In genomic region chr18:57959278-57959677, GRCh38 we compare ENCODE assay signal across 8 cellular contexts.
DNase-seq lines count a peak whose midpoint lies in the region; ATAC-seq, FAIRE-seq and TF ChIP-seq lines count a peak whose summit lies in the region.

No MANE protein-coding gene starts in this region.

- H2AFZ ChIP-seq in K562 (ENCODE audit: low read depth, low read length) (no peak overlapping the region), HepG2 (ENCODE audit: low read length) (no peak overlapping the region)

- TF ChIP-seq CTCF in C4-2B (conservative IDR thresholded peaks at IDR 0.05) (peak; percentile 57), K562 (IDR thresholded peaks at IDR 0.05 in 2 of 3, conservative IDR thresholded peaks at IDR 0.05 in 1 of 3; ENCODE audit: insufficient read depth in 2 of 3, low read depth in 1 of 3, low read length in 3 of 3) (peak; percentile 41 to 56 (median 47); a peak in 5 of 6 replicates), HepG2 (CRISPR knock-in tag; IDR thresholded peaks at IDR 0.05) (peak; percentile 83)

- H3K4me2 ChIP-seq in K562 (ENCODE audit: insufficient read depth, low read length) (no peak overlapping the region), HepG2 (ENCODE audit: low read depth, low read length) (peak overlapping the region; percentile 54)

- no peak overlapping the region for H3K9ac ChIP-seq in K562 (ENCODE audit: insufficient read depth in 1 of 2, low read depth in 2 of 2, low read length in 2 of 2)
- H3K9ac ChIP-seq in HepG2 (ENCODE audit: insufficient read depth, low read depth, low read length) = no peak overlapping the region

- no peaks in the 10 kb centered on the region for H3K36me3 ChIP-seq in K562 (ENCODE audit: control insufficient read depth, insufficient read depth, low read length)
- H3K36me3 ChIP-seq in HepG2 (replicated peaks in 1 of 2; ENCODE audit: control insufficient read depth in 1 of 2, insufficient read depth in 2 of 2, low read length in 2 of 2) = no peaks in the 10 kb centered on the region

- in situ Hi-C loops in K562 (cut with MboI) = no loop called here
- in situ Hi-C loops in HepG2 (cut with HindIII; ENCODE audit: extremely low pct_ligation_motif_present, low pct_unique_long_range_greater_than_20kb) = loop anchor here (10.0 kb wide), 3 partner anchors 166 to 536 kb away; no protein-coding TSS in a partner anchor

- no TSS peak for BruUV-seq in K562 (replicated peaks; lab: Mats Ljungman, UMichigan)
- BruUV-seq in HepG2 (replicated peaks; lab: Mats Ljungman, UMichigan) = no TSS peak

- no peak overlapping the region for H3K4me3 ChIP-seq in K562
- H3K4me3 ChIP-seq in HepG2 (replicated peaks in 1 of 3; ENCODE audit: insufficient read depth in 1 of 3, low read depth in 2 of 3, low read length in 3 of 3) = no peak overlapping the region; a peak in 1 of 6 replicates

- POLR2A ChIA-PET in K562 (lab: Yijun Ruan, JAX) = interaction anchor here (0.8 to 1.1 kb wide), 2 partner anchors 9 to 11 kb away, joined by 3 read pairs; no protein-coding TSS in a partner anchor
- POLR2A ChIA-PET in HepG2 (lab: Yijun Ruan, JAX) = interaction anchor here (0.8 to 1.2 kb wide), 5 partner anchors 46 to 538 kb away, joined by 3 to 7 read pairs (median 3); no protein-coding TSS in a partner anchor

- no peaks in the 10 kb centered on the region for H3K9me3 ChIP-seq in K562 (replicated peaks; ENCODE audit: control insufficient read depth, insufficient read depth, low read depth, low read length)
- no peaks in the 10 kb centered on the region for H3K9me3 ChIP-seq in HepG2 (ENCODE audit: low read length)

- peak; percentile 43 to 65 for TF ChIP-seq RAD21 in K562 (CRISPR knock-in tag; conservative IDR thresholded peaks at IDR 0.05 in 1 of 2, IDR thresholded peaks at IDR 0.05 in 1 of 2)
- TF ChIP-seq RAD21 in HepG2 (CRISPR knock-in tag; IDR thresholded peaks at IDR 0.05) = peak; percentile 62; the same call in 1 of the 2 replicates

- 0% methylated on average over 3 of the region's 3 CpGs for WGBS in K562 (ENCODE audit: insufficient coverage, low coverage, missing lambda C conversion rate)
- WGBS in HepG2 (ENCODE audit: low lambda C conversion rate) = 8% methylated on average over 3 of the region's 3 CpGs

- FAIRE-seq in K562 (lab: Jason Lieb, UNC) (peak; percentile 78), HepG2 (lab: Jason Lieb, UNC) (peak; percentile 90)

- intact Hi-C loops in K562 (cut with micrococcal nuclease) (loop anchor here (5.0 to 10.0 kb wide), 3 partner anchors 74 to 178 kb away; partner anchors contain the start of gene NEDD4L), HepG2 (cut with micrococcal nuclease; ENCODE audit: unreplicated experiment) (loop anchor here (1.0 to 5.0 kb wide), 4 partner anchors 77 to 433 kb away; no protein-coding TSS in a partner anchor)

- H3K79me2 ChIP-seq in K562 (ENCODE audit: control insufficient read depth, insufficient read depth, low read length) (no peaks in the 10 kb centered on the region), HepG2 (ENCODE audit: insufficient read depth, low read length) (no peaks in the 10 kb centered on the region)

- no peak overlapping the region for H3K27ac ChIP-seq in C4-2B
- no peak overlapping the region for H3K27ac ChIP-seq in K562 (ENCODE audit: extremely low read depth, low read depth, low read length)
- no peak overlapping the region for H3K27ac ChIP-seq in HepG2 (ENCODE audit: extremely low read length, insufficient read depth, low read length)

- CTCF ChIA-PET in K562 (lab: Yijun Ruan, JAX; ENCODE audit: low intra/inter-chr PET ratio) = interaction anchor here (0.8 kb wide), 2 partner anchors 163 to 179 kb away, joined by 3 read pairs; no protein-coding TSS in a partner anchor
- CTCF ChIA-PET in HepG2 (lab: Yijun Ruan, JAX; ENCODE audit: low intra/inter-chr PET ratio, low total read pairs) = interaction anchor here (1.1 to 1.4 kb wide), 2 partner anchors 84 to 162 kb away, joined by 7 to 8 read pairs; partner anchors contain the start of gene NEDD4L

- DNase-seq in NCI-H2107 (lab: John Stamatoyannopoulos, UW) (peak; percentile 28), K562 (ENCODE audit: extremely low read depth in 1 of 4, low spot score in 3 of 4) (peak in 2 of 4 experiments; percentile 31 to 50), HepG2 (ENCODE audit: low spot score) (peak; percentile 66), NCI-H2081 treated with DMSO at 0.1 percent for 48 hours (lab: John Stamatoyannopoulos, UW) (no peak), NCI-H524 treated with DMSO at 0.1 percent for 48 hours (lab: John Stamatoyannopoulos, UW) (no peak)
- no peak for DNase-seq in central memory CD4-positive, alpha-beta T cell

- H3K9me1 ChIP-seq in K562 (ENCODE audit: control insufficient read depth, insufficient read depth, low read length) = no peaks in the 10 kb centered on the region

- H3K27me3 ChIP-seq in K562 (ENCODE audit: control insufficient read depth in 2 of 2, insufficient read depth in 2 of 2, low read length in 2 of 2) (peaks cover 0 to 13% of the 10 kb centered on the region in 2 experiments; a peak in 2 of 5 replicates), HepG2 (ENCODE audit: control insufficient read depth in 1 of 2, insufficient read depth in 2 of 2, low read length in 2 of 2) (no peaks in the 10 kb centered on the region)

- TF ChIP-seq EP300 in K562 (IDR thresholded peaks at IDR 0.05; ENCODE audit: low read length) (no peak), HepG2 (IDR thresholded peaks at IDR 0.05; ENCODE audit: low read depth in 2 of 2, low read length in 2 of 2) (no peak), HepG2 (CRISPR knock-in tag; IDR thresholded peaks at IDR 0.05; ENCODE audit: borderline replicate concordance) (no peak)

- H4K20me1 ChIP-seq in K562 (replicated peaks; ENCODE audit: control insufficient read depth, insufficient read depth, low read length) = no peaks in the 10 kb centered on the region
- no peaks in the 10 kb centered on the region for H4K20me1 ChIP-seq in HepG2 (ENCODE audit: insufficient read depth, low read length)

- ATAC-seq in GM21390 (IDR thresholded peaks at IDR 0.05; ENCODE audit: unreplicated experiment) (peak; percentile 61), K562 (peak; percentile 84), HepG2 (peak; percentile 96)

- H3K4me1 ChIP-seq in K562 (replicated peaks in 1 of 2; ENCODE audit: control insufficient read depth in 2 of 2, insufficient read depth in 2 of 2, low read length in 2 of 2) (no peaks in the 10 kb centered on the region), HepG2 (ENCODE audit: insufficient read depth, low read length) (peaks cover 30% of the 10 kb centered on the region)

- no peak for TF ChIP-seq POLR2A in K562 (conservative IDR thresholded peaks at IDR 0.05)
- TF ChIP-seq POLR2A in HepG2 (IDR thresholded peaks at IDR 0.05; ENCODE audit: insufficient read depth in 1 of 2, low read depth in 2 of 2, low read length in 2 of 2) = no peak

TF ChIP-seq in K562, 482 proteins besides CTCF, POLR2A, EP300 and RAD21:
- peak; percentile 34; the same call in 1 of the 2 replicates for TF ChIP-seq SMC3 (conservative IDR thresholded peaks at IDR 0.05; ENCODE audit: insufficient read depth, low read depth, low read length)
- peak; percentile 45; the same call in 1 of the 2 replicates for TF ChIP-seq TFE3 (CRISPR knock-in tag; IDR thresholded peaks at IDR 0.05)
- TF ChIP-seq CREM (IDR thresholded peaks at IDR 0.05; ENCODE audit: low read depth) = no peak
- TF ChIP-seq ZNF717 (CRISPR knock-in tag; IDR thresholded peaks at IDR 0.05) = no peak
- TF ChIP-seq KDM1A (IDR thresholded peaks at IDR 0.05) = no peak
- TF ChIP-seq ARNT (IDR thresholded peaks at IDR 0.05) = no peak

TF ChIP-seq in HepG2, 621 proteins besides CTCF, POLR2A, EP300 and RAD21 (continues in another document):
- TF ChIP-seq TEAD3 (CRISPR knock-in tag; optimal IDR thresholded peaks at IDR 0.05; ENCODE audit: borderline replicate concordance) (peak; percentile 52), CC2D1A (CRISPR knock-in tag; IDR thresholded peaks at IDR 0.05) (no peak), ZNF331 (CRISPR knock-in tag; IDR thresholded peaks at IDR 0.05) (0 out of 2 replicates have a peak, but pooled peaks have one; percentile 36), KDM2A (CRISPR knock-in tag; IDR thresholded peaks at IDR 0.05; ENCODE audit: borderline replicate concordance, low read depth) (peak; percentile 34; the same call in 1 of the 2 replicates), HHEX (CRISPR knock-in tag; IDR thresholded peaks at IDR 0.05) (no peak), KAT8 (CRISPR knock-in tag; IDR thresholded peaks at IDR 0.05) (peak; percentile 39; the same call in 1 of the 2 replicates), KLF9 (CRISPR knock-in tag; IDR thresholded peaks at IDR 0.05; ENCODE audit: low read depth) (no peak), ZNF703 (CRISPR knock-in tag; IDR thresholded peaks at IDR 0.05; ENCODE audit: borderline replicate concordance) (no peak), TFE3 (CRISPR knock-in tag; IDR thresholded peaks at IDR 0.05) (0 out of 2 replicates have a peak, but pooled peaks have one; percentile 22), TRAFD1 (CRISPR knock-in tag; IDR thresholded peaks at IDR 0.05; ENCODE audit: borderline replicate concordance) (no peak)

Comparison
In these comparisons a context has a peak if more than half of its experiments do, and no peak if none do; other contexts are left out.
1. DNase-seq: peak in NCI-H2107 (single experiment) and HepG2 (single experiment); none in NCI-H2081 treated with DMSO at 0.1 percent for 48 hours (single experiment), central memory CD4-positive, alpha-beta T cell (single experiment) and NCI-H524 treated with DMSO at 0.1 percent for 48 hours (single experiment).
2. Peak in every context shown above with its lines, with median percentiles within 50 percentile points of each other: CTCF ChIP-seq and ATAC-seq.